15 cellular contexts compared by ENCODE assay signal in the genomic region with DNA sequence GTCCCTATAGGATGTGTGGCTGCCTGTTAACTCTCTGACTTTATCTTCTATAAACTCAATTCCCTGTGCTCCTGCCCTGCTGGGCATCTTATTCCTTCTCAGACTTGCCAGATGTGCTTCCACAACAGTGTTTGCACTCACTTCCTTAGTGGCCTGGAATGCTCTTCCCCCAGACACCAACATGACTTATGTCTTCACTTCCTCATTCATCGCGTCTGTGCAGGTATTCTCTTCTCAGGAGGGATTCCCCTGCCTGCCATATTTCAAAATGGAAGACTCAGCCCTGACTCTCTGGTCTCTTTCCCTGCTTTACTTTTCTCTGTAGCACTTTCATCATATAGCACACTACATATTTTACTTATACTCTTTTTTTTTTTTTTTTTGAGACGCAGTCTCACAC.
"Had no signal": no experiment of that assay in that cellular context is flagged by ENCODE, and none has a peak within 500 bp of the region (broad histone marks: within the 10 kb centered on the region; RNA-seq: fewer than 3 reads in every experiment).

No MANE protein-coding gene starts in this region.

- H3K27ac Mint-ChIP-seq: activated CD4-positive, alpha-beta T cell treated with anti-CD3 and anti-CD28 coated beads, Interleukin-2, amount 10 ng/mL, durations not matched to agents 7 days and 5 days; activated naive CD8-positive, alpha-beta T cell; brain; natural killer cell had no signal

- DNase-seq: activated CD4-positive, alpha-beta T cell treated with anti-CD3 and anti-CD28 coated beads, Interleukin-2, amount 10 ng/mL, durations not matched to agents 7 days and 5 days; activated CD4-positive, CD25-positive, alpha-beta regulatory T cell; activated gamma-delta T cell treated with Interleukin-2 at 50 U/mL for 16 hours; amygdala; cortex of kidney; effector CD8-positive, alpha-beta T cell; foreskin fibroblast; mesendoderm; natural killer cell; stimulated activated CD4-positive, alpha-beta T cell treated with anti-CD3 and anti-CD28 coated beads, Interleukin-12 subunit alpha, Interleukin-12 subunit beta, amount 100 ng/mL, for 4 hours; stimulated activated CD4-positive, alpha-beta T cell treated with anti-CD3 and anti-CD28 coated beads, Interleukin-2, amount 100 ng/mL, for 24 hours; thyroid gland; uterus had no signal

- ATAC-seq: natural killer cell had no signal

- H3K4me3 Mint-ChIP-seq: activated CD4-positive, alpha-beta T cell treated with anti-CD3 and anti-CD28 coated beads, Interleukin-2, amount 10 ng/mL, durations not matched to agents 7 days and 5 days; activated naive CD8-positive, alpha-beta T cell; brain; natural killer cell had no signal

- H3K9me3 Mint-ChIP-seq: activated CD4-positive, alpha-beta T cell treated with anti-CD3 and anti-CD28 coated beads, Interleukin-2, amount 10 ng/mL, durations not matched to agents 7 days and 5 days; brain had no signal

- H3K4me1 Mint-ChIP-seq: activated CD4-positive, alpha-beta T cell treated with anti-CD3 and anti-CD28 coated beads, Interleukin-2, amount 10 ng/mL, durations not matched to agents 7 days and 5 days; natural killer cell had no signal

- H3K36me3 Mint-ChIP-seq: activated naive CD8-positive, alpha-beta T cell; brain; natural killer cell had no signal

- H3K27me3 Mint-ChIP-seq: activated CD4-positive, alpha-beta T cell treated with anti-CD3 and anti-CD28 coated beads, Interleukin-2, amount 10 ng/mL, durations not matched to agents 7 days and 5 days had no signal
